Comparison of ENCODE assay signal across 14 cellular contexts in genomic region chr2:207150294-207150693, GRCh38. TPM values are rescaled to one million over a fixed set of nuclear protein-coding genes. Genes with fewer than 3 reads are reported as not detected.
DNase-seq lines count a peak whose midpoint lies in the region; ATAC-seq and TF ChIP-seq lines count a peak whose summit lies in the region.
"Had no signal": no experiment of that assay in that cellular context is flagged by ENCODE, and none has a peak within 500 bp of the region (broad histone marks: within the 10 kb centered on the region; RNA-seq: fewer than 3 reads in every experiment).

No MANE protein-coding gene starts in this region.

- peaks cover 73% of the 10 kb centered on the region for H3K4me1 Mint-ChIP-seq in CD4-positive, alpha-beta T cell (ENCODE audit: low read depth)
- peaks cover 74 to 88% (median 82%) of the 10 kb centered on the region in 3 donors for H3K4me1 Mint-ChIP-seq in naive B cell

- no peak overlapping the region for H3K4me3 ChIP-seq in RWPE2 (ENCODE audit: severe bottlenecking)
- H3K4me3 ChIP-seq: adrenal gland, SJSA1, upper lobe of right lung had no signal

- ATAC-seq in CD4-positive, alpha-beta T cell (ENCODE audit: poor library complexity): no peak
- ATAC-seq in GM21737 (IDR thresholded peaks at IDR 0.05; ENCODE audit: unreplicated experiment) (peak; percentile 29), RWPE2 (ENCODE audit: low read depth) (no peak), naive B cell (ENCODE audit: low read depth in 2 of 2) (peak; percentile 60 to 65)
- ATAC-seq: HCT116 had no signal

- H3K27me3 ChIP-seq in CD4-positive, alpha-beta T cell (ENCODE audit: control insufficient read depth, insufficient read depth, low read length): no peaks in the 10 kb centered on the region
- no peaks in the 10 kb centered on the region for H3K27me3 ChIP-seq in RWPE2 (ENCODE audit: insufficient read depth, poor library complexity, severe bottlenecking)
- H3K27me3 ChIP-seq: adrenal gland, SJSA1, upper lobe of right lung had no signal

- no peak overlapping the region for H3K27ac ChIP-seq in CD4-positive, alpha-beta T cell (ENCODE audit: low read depth, low read length)
- H3K27ac ChIP-seq in RWPE2 (ENCODE audit: poor library complexity, severe bottlenecking): peak overlapping the region; percentile 49
- H3K27ac ChIP-seq: SJSA1, upper lobe of right lung had no signal

- intact Hi-C loops in CD4-positive, alpha-beta T cell (cut with DNase I, micrococcal nuclease): no loop called here

- POLR2A ChIA-PET in CD4-positive, alpha-beta T cell (lab: Charles Lee): interaction anchor here (6.6 kb wide), 1 partner anchor 15 kb away, joined by 69 read pairs; the partner anchor contains the start of gene KLF7

- H3K4me1 ChIP-seq in RWPE2 (ENCODE audit: insufficient read depth, poor library complexity, severe bottlenecking): peaks cover 64% of the 10 kb centered on the region

- no peaks in the 10 kb centered on the region for H3K9me3 ChIP-seq in CD4-positive, alpha-beta T cell (ENCODE audit: control insufficient read depth, low read length)
- H3K9me3 ChIP-seq in RWPE2 (ENCODE audit: severe bottlenecking): no peaks in the 10 kb centered on the region
- H3K9me3 ChIP-seq: adrenal gland, SJSA1, upper lobe of right lung had no signal

- H3K36me3 Mint-ChIP-seq in CD4-positive, alpha-beta T cell (ENCODE audit: low read depth): peaks cover 34% of the 10 kb centered on the region
- peaks cover 11 to 24% of the 10 kb centered on the region in 2 donors for H3K36me3 Mint-ChIP-seq in naive B cell

- no peaks in the 10 kb centered on the region for H3K27me3 Mint-ChIP-seq in CD4-positive, alpha-beta T cell
- H3K27me3 Mint-ChIP-seq in naive B cell: no peaks in the 10 kb centered on the region
- H3K27me3 Mint-ChIP-seq: activated CD4-positive, alpha-beta memory T cell treated with anti-CD3 and anti-CD28 coated beads for 36 hours had no signal

- CTCF ChIA-PET in CD4-positive, alpha-beta T cell (lab: Charles Lee): no interaction called here

- no peak for TF ChIP-seq CTCF in CD4-positive, alpha-beta T cell (IDR thresholded peaks at IDR 0.05)
- TF ChIP-seq CTCF in RWPE2 (IDR thresholded peaks at IDR 0.05; ENCODE audit: poor library complexity, severe bottlenecking): no peak

- H3K9me3 Mint-ChIP-seq in CD4-positive, alpha-beta T cell: no peaks in the 10 kb centered on the region
- peaks cover 0 to 1% (median 0%) of the 10 kb centered on the region in 7 donors for H3K9me3 Mint-ChIP-seq in naive B cell
- H3K9me3 Mint-ChIP-seq: activated CD4-positive, alpha-beta memory T cell treated with anti-CD3 and anti-CD28 coated beads for 36 hours had no signal

- peaks cover 95% of the 10 kb centered on the region for H3K36me3 ChIP-seq in RWPE2 (ENCODE audit: low read depth)
- H3K36me3 ChIP-seq: adrenal gland, upper lobe of right lung had no signal

- H3K4me3 Mint-ChIP-seq in CD4-positive, alpha-beta T cell: peak overlapping the region; percentile 28
- H3K4me3 Mint-ChIP-seq in naive B cell: peak overlapping the region in 7 of 8 donors; percentile 3 to 65 (median 29)
- H3K4me3 Mint-ChIP-seq: activated CD4-positive, alpha-beta memory T cell treated with anti-CD3 and anti-CD28 coated beads for 36 hours had no signal

- DNase-seq in CD4-positive, alpha-beta T cell: no peak
- DNase-seq in RWPE2 (ENCODE audit: low spot score): no peak
- no peak for DNase-seq in naive B cell
- no peak for DNase-seq in cerebellar nuclear complex (lab: John Stamatoyannopoulos, UW)
- DNase-seq in ureter (ENCODE audit: low spot score): no peak
- DNase-seq in NCI-H345 (lab: John Stamatoyannopoulos, UW): no peak
- DNase-seq in activated CD4-positive, CD25-positive, alpha-beta regulatory T cell (lab: John Stamatoyannopoulos, UW): no peak
- DNase-seq: adrenal gland, NCI-H510A treated with DMSO at 0.1 percent for 48 hours, upper lobe of right lung had no signal

- H3K27ac Mint-ChIP-seq in CD4-positive, alpha-beta T cell: peak overlapping the region; percentile 64
- H3K27ac Mint-ChIP-seq in naive B cell: peak overlapping the region in 4 of 6 donors; percentile 16 to 76 (median 48)

RNA-seq across cellular contexts. Expression of gene KLF7, which starts 15.5 kb away (rescaled TPM):
- total RNA-seq in CD4-positive, alpha-beta T cell: 10 to 100 TPM; 90.1 to 96.9 TPM
- polyA plus RNA-seq in naive B cell (ENCODE audit: low read depth in 6 of 6): 10 to 100 TPM; 14.2 to 25.1 (median 15.0) TPM
- 54.7 TPM for total RNA-seq in ureter

Comparison
In these comparisons a context has a peak if more than half of its experiments do, and no peak if none do; other contexts are left out.
1. ATAC-seq: peak in GM21737 (single experiment) and naive B cell (2 of 2); none in CD4-positive, alpha-beta T cell (single experiment) and RWPE2 (single experiment).